ENCODE assay signal across 10 cellular contexts in genomic region chr5:168314735-168315411, GRCh38. TPM values are rescaled to one million over a fixed set of nuclear protein-coding genes. Genes with fewer than 3 reads are reported as not detected.
A peak's percentile ranks its signal among the peaks of the same experiment; 100 is the strongest.
DNase-seq lines count a peak whose midpoint lies in the region; ATAC-seq and TF ChIP-seq lines count a peak whose summit lies in the region.
"Had no signal": no experiment of that assay in that cellular context is flagged by ENCODE, and none has a peak within 500 bp of the region (broad histone marks: within the 10 kb centered on the region; RNA-seq: fewer than 3 reads in every experiment).

No MANE protein-coding gene starts in this region.

- no peak overlapping the region for H3K4me3 ChIP-seq in ectodermal cell (ENCODE audit: insufficient read depth, low read depth, low read length)
- no peak overlapping the region for H3K4me3 ChIP-seq in mucosa of descending colon

- H3K9me3 ChIP-seq in ectodermal cell (ENCODE audit: control insufficient read depth, low read length) (no peaks in the 10 kb centered on the region), mucosa of descending colon (no peaks in the 10 kb centered on the region)

- intact Hi-C loops in mucosa of descending colon (cut with DNase I, micrococcal nuclease): no loop called here

- H3K4me1 ChIP-seq in ectodermal cell (ENCODE audit: control insufficient read depth, insufficient read depth, low read length) (peaks cover 35% of the 10 kb centered on the region), mucosa of descending colon (ENCODE audit: low read depth) (peaks cover 27% of the 10 kb centered on the region)

- no peaks in the 10 kb centered on the region for H3K36me3 ChIP-seq in ectodermal cell (ENCODE audit: control insufficient read depth, insufficient read depth, low read length)
- H3K36me3 ChIP-seq in mucosa of descending colon (ENCODE audit: low read depth): no peaks in the 10 kb centered on the region

- ATAC-seq in mucosa of descending colon (peak; percentile 85), HG03469 (IDR thresholded peaks at IDR 0.05; ENCODE audit: unreplicated experiment) (no peak)

- 89 to 91% methylated on average over 12 of the region's 12 CpGs for WGBS in ectodermal cell, 2 experiments

- H3K27ac ChIP-seq in ectodermal cell (ENCODE audit: insufficient read depth, low read depth, low read length, poor library complexity, severe bottlenecking): peak overlapping the region; percentile 18

- DNase-seq in AG20443 (ENCODE audit: low spot score) (peak; percentile 85), M059J (ENCODE audit: low read depth) (peak; percentile 95), mucosa of descending colon (peak; percentile 84 to 88 (median 85)), NCI-H2227 treated with DMSO at 0.1 percent for 48 hours (lab: John Stamatoyannopoulos, UW) (no peak), NOMO-1 treated with DMSO at 0.1 percent for 48 hours (lab: John Stamatoyannopoulos, UW; ENCODE audit: unreplicated experiment) (no peak), UCSD-AML1 (lab: John Stamatoyannopoulos, UW; ENCODE audit: unreplicated experiment) (no peak)
- DNase-seq: cortex of kidney, H7 had no signal

- no peak for TF ChIP-seq CTCF in mucosa of descending colon (IDR thresholded peaks at IDR 0.05)

- no peaks in the 10 kb centered on the region for H3K27me3 ChIP-seq in ectodermal cell (ENCODE audit: control insufficient read depth, insufficient read depth, low read length, poor library complexity, severe bottlenecking)

RNA-seq across cellular contexts. Expression of gene WWC1, which starts 23.4 kb away (rescaled TPM):
- 6.1 and 9.7 TPM in 2 replicates for total RNA-seq in M059J (2014; rRNA removed; shearing (Covaris generic))
- 21.7 TPM for polyA plus RNA-seq in ectodermal cell (2013, experiment 1 of 4)
- polyA plus RNA-seq in ectodermal cell (2013, experiment 2 of 4): 16.5 TPM
- polyA plus RNA-seq in ectodermal cell (2013, experiment 3 of 4): 15.1 TPM
- 14.3 TPM for polyA plus RNA-seq in ectodermal cell (2013, experiment 4 of 4)
- total RNA-seq in mucosa of descending colon: 10 to 100 TPM; 14.7 to 37.0 (median 17.2) TPM

Comparison
In these comparisons a context has a peak if more than half of its experiments do, and no peak if none do; other contexts are left out.
1. DNase-seq: peak in AG20443 (single experiment), M059J (single experiment) and mucosa of descending colon (3 of 3); none in NCI-H2227 treated with DMSO at 0.1 percent for 48 hours (single experiment), NOMO-1 treated with DMSO at 0.1 percent for 48 hours (single experiment) and UCSD-AML1 (single experiment).